Comparison of ENCODE assay signal across 8 cellular contexts in genomic region chr11:118610773-118611432, GRCh38. TPM values are rescaled to one million over a fixed set of nuclear protein-coding genes. Genes with fewer than 3 reads are reported as not detected.
DNase-seq lines count a peak whose midpoint lies in the region; TF ChIP-seq lines count a peak whose summit lies in the region.

No MANE protein-coding gene starts in this region.

- H3K36me3 ChIP-seq in BJ (ENCODE audit: control insufficient read depth, insufficient read depth, low read length) (peaks cover 18% of the 10 kb centered on the region), GM23248 (ENCODE audit: low read depth) (peaks cover 5% of the 10 kb centered on the region; the same call in 1 of the 2 replicates), OCI-LY3 (replicated peaks; ENCODE audit: low read depth, low read length) (no peaks in the 10 kb centered on the region), neural progenitor cell (no peaks in the 10 kb centered on the region), stomach smooth muscle (ENCODE audit: control insufficient read depth in 2 of 2, insufficient read depth in 2 of 2, low read length in 2 of 2) (peaks cover 19 to 21% of the 10 kb centered on the region in 2 donors)

- peaks cover 61% of the 10 kb centered on the region for H3K4me1 Mint-ChIP-seq in neural progenitor cell

- H3K79me2 ChIP-seq in GM23248 (ENCODE audit: insufficient read depth) (peaks cover 66% of the 10 kb centered on the region), OCI-LY3 (ENCODE audit: low read length) (no peaks in the 10 kb centered on the region), neural progenitor cell (ENCODE audit: low read depth) (no peaks in the 10 kb centered on the region)

- H3K4me2 ChIP-seq in GM23248 (ENCODE audit: unreplicated experiment) (peak overlapping the region; percentile 90), OCI-LY3 (ENCODE audit: low read length) (peak overlapping the region; percentile 94), neural progenitor cell (peak overlapping the region; percentile 78)

- 5 to 6% methylated on average over 23 to 40 of the region's 54 CpGs for WGBS in GM23248 (ENCODE audit: low coverage in 1 of 2, low lambda C conversion rate in 2 of 2, missing lambda C conversion rate in 2 of 2), 2 experiments

- DNase-seq in BJ (ENCODE audit: low read depth) (no peak), GM23248 (peak; percentile 89), fibroblast of villous mesenchyme (ENCODE audit: low read depth) (peak; percentile 78), neural progenitor cell (ENCODE audit: low spot score) (peak; percentile 91), dedifferentiated amniotic fluid mesenchymal stem cell (ENCODE audit: extremely low spot score) (no peak)
- DNase-seq in activated effector memory CD4-positive, alpha-beta T cell treated with Interleukin-2 at 50 U/mL for 16 hours: peak; percentile 75

- H3K27me3 ChIP-seq in BJ (ENCODE audit: control insufficient read depth, insufficient read depth, low read length) (no peaks in the 10 kb centered on the region), GM23248 (replicated peaks; ENCODE audit: insufficient read depth) (no peaks in the 10 kb centered on the region), OCI-LY3 (ENCODE audit: low read depth, low read length) (peaks cover 22% of the 10 kb centered on the region), neural progenitor cell (peaks cover 57% of the 10 kb centered on the region), stomach smooth muscle (ENCODE audit: control insufficient read depth in 1 of 2, insufficient read depth in 2 of 2, low read length in 2 of 2) (no peaks in the 10 kb centered on the region)

- CTCF ChIA-PET in BJ (lab: Yijun Ruan, JAX): interaction anchor here (0.6 to 10.8 kb wide), 8 partner anchors 8 to 42 kb away, joined by 3 to 78 read pairs (median 5); no protein-coding TSS in a partner anchor

- no peaks in the 10 kb centered on the region for H3K9me3 ChIP-seq in GM23248 (ENCODE audit: low read depth)
- H3K9me3 ChIP-seq in OCI-LY3 (ENCODE audit: insufficient read depth, low read length): no peaks in the 10 kb centered on the region
- H3K9me3 ChIP-seq in neural progenitor cell (ENCODE audit: low read depth): no peaks in the 10 kb centered on the region
- no peaks in the 10 kb centered on the region for H3K9me3 ChIP-seq in stomach smooth muscle (ENCODE audit: control insufficient read depth in 2 of 2, low read length in 2 of 2)

- peaks cover 40% of the 10 kb centered on the region for H3F3A ChIP-seq in GM23248 (ENCODE audit: insufficient read depth)
- peaks cover 29% of the 10 kb centered on the region for H3F3A ChIP-seq in neural progenitor cell (ENCODE audit: low read depth)

- no peaks in the 10 kb centered on the region for H3K9me3 Mint-ChIP-seq in neural progenitor cell

- no peaks in the 10 kb centered on the region for H3K36me3 Mint-ChIP-seq in neural progenitor cell

- H2AFZ ChIP-seq in GM23248 (no peak overlapping the region), OCI-LY3 (ENCODE audit: low read depth, low read length) (peak overlapping the region; percentile 82), neural progenitor cell (replicated peaks) (no peak overlapping the region)

- peaks cover 39% of the 10 kb centered on the region for H3K4me1 ChIP-seq in GM23248 (ENCODE audit: insufficient read depth)
- peaks cover 25% of the 10 kb centered on the region for H3K4me1 ChIP-seq in OCI-LY3 (ENCODE audit: low read length)
- H3K4me1 ChIP-seq in neural progenitor cell: peaks cover 65% of the 10 kb centered on the region
- H3K4me1 ChIP-seq in stomach smooth muscle (ENCODE audit: control insufficient read depth, insufficient read depth, low read length): peaks cover 55% of the 10 kb centered on the region

- TF ChIP-seq CTCF in BJ (IDR thresholded peaks at IDR 0.05; ENCODE audit: insufficient read depth, low read depth, low read length) (peak; percentile 85), OCI-LY3 (IDR thresholded peaks at IDR 0.05; ENCODE audit: low read depth, low read length) (peak; percentile 56), fibroblast of villous mesenchyme (IDR thresholded peaks at IDR 0.05; ENCODE audit: insufficient read depth, low read depth, low read length) (peak; percentile 79), neural progenitor cell (IDR thresholded peaks at IDR 0.05) (peak; percentile 85)

- H3K4me3 Mint-ChIP-seq in neural progenitor cell: peak overlapping the region; percentile 29

- in situ Hi-C loops in GM23248 (cut with MboI): no loop called here

- H3K27ac ChIP-seq in GM23248: peak overlapping the region; percentile 98
- no peak overlapping the region for H3K27ac ChIP-seq in OCI-LY3 (ENCODE audit: low read length)
- H3K27ac ChIP-seq in neural progenitor cell: no peak overlapping the region
- peak overlapping the region; percentile 18 for H3K27ac ChIP-seq in stomach smooth muscle (ENCODE audit: low read length)

- POLR2A ChIA-PET in BJ (lab: Charles Lee): no interaction called here

- H3K9ac ChIP-seq in GM23248 (peak overlapping the region; percentile 99), OCI-LY3 (ENCODE audit: low read length) (no peak overlapping the region), neural progenitor cell (no peak overlapping the region), stomach smooth muscle (ENCODE audit: low read length in 2 of 2) (peak overlapping the region; percentile 2 to 53)

- no peak overlapping the region for H3K27ac Mint-ChIP-seq in neural progenitor cell

- no peaks in the 10 kb centered on the region for H3K9me2 ChIP-seq in GM23248 (ENCODE audit: insufficient read depth)

- H3K4me3 ChIP-seq in BJ (ENCODE audit: low read depth, low read length): peak overlapping the region; percentile 68
- peak overlapping the region; percentile 81 for H3K4me3 ChIP-seq in GM23248
- H3K4me3 ChIP-seq in OCI-LY3 (ENCODE audit: low read length): peak overlapping the region; percentile 91
- H3K4me3 ChIP-seq in fibroblast of villous mesenchyme (ENCODE audit: low read depth, low read length): peak overlapping the region; percentile 89
- peak overlapping the region; percentile 41 for H3K4me3 ChIP-seq in neural progenitor cell
- H3K4me3 ChIP-seq in stomach smooth muscle (ENCODE audit: low read length in 2 of 2): peak overlapping the region; percentile 58 to 82

- peaks cover 27% of the 10 kb centered on the region for H3K27me3 Mint-ChIP-seq in neural progenitor cell (ENCODE audit: insufficient read depth, low read depth)

- no peaks in the 10 kb centered on the region for H4K20me1 ChIP-seq in GM23248 (ENCODE audit: insufficient read depth)
- no peaks in the 10 kb centered on the region for H4K20me1 ChIP-seq in OCI-LY3 (ENCODE audit: insufficient read depth, low read length)
- H4K20me1 ChIP-seq in neural progenitor cell (ENCODE audit: low read depth): peaks cover 6% of the 10 kb centered on the region

RNA-seq across cellular contexts. Expression of gene PHLDB1, which starts 3.5 kb away (rescaled TPM):
- polyA plus RNA-seq in BJ (2011; rRNA removed): 51.1 and 74.7 TPM in 2 replicates
- polyA minus RNA-seq in BJ (2011; rRNA and poly(A)+ RNA removed): 75.4 and 90.5 TPM in 2 replicates
- 102 and 109 TPM in 2 replicates for total RNA-seq in GM23248 (2014; rRNA removed; shearing (Covaris generic))
- 91.7 and 91.8 TPM in 2 replicates for polyA plus RNA-seq in GM23248 (2016; fragmentation: Nextera tagmentation; extraction: Ambion mirVana)
- 129 and 132 TPM in 2 replicates for total RNA-seq in fibroblast of villous mesenchyme
- total RNA-seq in neural progenitor cell (ENCODE audit: low replicate concordance): 35.7 and 100 TPM in 2 replicates

RNA-seq across cellular contexts. Expression of gene ARCN1, which starts 38.7 kb away (rescaled TPM):
- polyA plus RNA-seq in BJ (2011; rRNA removed) (206 and 286 TPM in 2 replicates), GM23248 (2016; fragmentation: Nextera tagmentation; extraction: Ambion mirVana) (188 and 190 TPM in 2 replicates)
- 106 and 126 TPM in 2 replicates for polyA minus RNA-seq in BJ (2011; rRNA and poly(A)+ RNA removed)
- 187 and 191 TPM in 2 replicates for total RNA-seq in GM23248 (2014; rRNA removed; shearing (Covaris generic))
- total RNA-seq in fibroblast of villous mesenchyme (180 and 248 TPM in 2 replicates), neural progenitor cell (ENCODE audit: low replicate concordance) (97.8 and 112 TPM in 2 replicates)

RNA-seq across cellular contexts. Expression of gene IFT46, which starts 45.2 kb away (rescaled TPM):
- polyA plus RNA-seq in BJ (2011; rRNA removed) (34.8 and 41.4 TPM in 2 replicates), GM23248 (2016; fragmentation: Nextera tagmentation; extraction: Ambion mirVana) (21.7 and 25.9 TPM in 2 replicates)
- polyA minus RNA-seq in BJ (2011; rRNA and poly(A)+ RNA removed): 13.6 and 20.9 TPM in 2 replicates
- 38.1 and 49.5 TPM in 2 replicates for total RNA-seq in GM23248 (2014; rRNA removed; shearing (Covaris generic))
- total RNA-seq in fibroblast of villous mesenchyme (22.9 and 27.2 TPM in 2 replicates), neural progenitor cell (ENCODE audit: low replicate concordance) (40.1 and 47.5 TPM in 2 replicates)

Comparison
In these comparisons a context has a peak if more than half of its experiments do, and no peak if none do; other contexts are left out.
1. DNase-seq: peak in GM23248 (single experiment), activated effector memory CD4-positive, alpha-beta T cell treated with Interleukin-2 at 50 U/mL for 16 hours (single experiment), fibroblast of villous mesenchyme (single experiment) and neural progenitor cell (single experiment); none in BJ (single experiment) and dedifferentiated amniotic fluid mesenchymal stem cell (single experiment).
2. H3K4me3 ChIP-seq: peak in every context shown above with its lines; median percentile 91 in OCI-LY3; 89 in fibroblast of villous mesenchyme; 81 in GM23248; 70 in stomach smooth muscle; 68 in BJ; 41 in neural progenitor cell.
3. H3K27ac ChIP-seq: peak in GM23248 (single experiment) and stomach smooth muscle (single experiment); none in OCI-LY3 (single experiment) and neural progenitor cell (single experiment).
4. H3K9ac ChIP-seq: peak in GM23248 (single experiment) and stomach smooth muscle (2 of 2); none in OCI-LY3 (single experiment) and neural progenitor cell (single experiment).
5. Peak in every context shown above with its lines, with median percentiles within 50 percentile points of each other: CTCF ChIP-seq and H3K4me2 ChIP-seq.